In genomic region chr5:14417792-14418765, GRCh38 we compare ENCODE assay signal across 15 cellular contexts.
DNase-seq lines count a peak whose midpoint lies in the region; TF ChIP-seq lines count a peak whose summit lies in the region.
"Had no signal": no experiment of that assay in that cellular context is flagged by ENCODE, and none has a peak within 500 bp of the region (broad histone marks: within the 10 kb centered on the region; RNA-seq: fewer than 3 reads in every experiment).

No MANE protein-coding gene starts in this region.

- intact Hi-C loops in dorsolateral prefrontal cortex (cut with DNase I) (no loop called here), uterus (cut with DNase I; ENCODE audit: low total_unique reads) (no loop called here)

- peaks cover 78% of the 10 kb centered on the region for H3K36me3 ChIP-seq in mesodermal cell (ENCODE audit: control insufficient read depth, insufficient read depth, low read length)
- no peaks in the 10 kb centered on the region for H3K36me3 ChIP-seq in uterus
- peaks cover 75% of the 10 kb centered on the region for H3K36me3 ChIP-seq in suprapubic skin

- 70 to 76% methylated on average over 13 to 17 of the region's 17 CpGs for WGBS in mesodermal cell (ENCODE audit: insufficient coverage in 2 of 2), 2 experiments
- WGBS in suprapubic skin, result 89% methylated on average over 17 of the region's 17 CpGs

- no peak for DNase-seq in T-helper 2 cell treated with Interferon-gamma antibody and Interleukin-4, amounts not matched to agents 5 μg/mL and 100 μg/mL, for 36 hours (ENCODE audit: low spot score)
- no peak for DNase-seq in T-helper 2 cell
- no peak for DNase-seq in dorsolateral prefrontal cortex
- no peak for DNase-seq in uterus
- DNase-seq in NCI-H69 (lab: John Stamatoyannopoulos, UW), result no peak
- DNase-seq in NCI-H748 treated with DMSO at 0.1 percent for 48 hours (lab: John Stamatoyannopoulos, UW), result no peak
- DNase-seq in suprapubic skin (ENCODE audit: low spot score in 2 of 2), result no peak
- DNase-seq: activated CD4-positive, alpha-beta T cell treated with anti-CD3 and anti-CD28 coated beads, Interleukin-2, amount 10 ng/mL, durations not matched to agents 24 days and 14 days; effector memory CD8-positive, alpha-beta T cell; natural killer cell; NCI-H2227 treated with DMSO at 0.1 percent for 48 hours had no signal

- peaks cover 3% of the 10 kb centered on the region for H3K36me3 Mint-ChIP-seq in T-helper 2 cell treated with Interferon-gamma antibody and Interleukin-4, amounts not matched to agents 5 μg/mL and 100 μg/mL, for 36 hours (ENCODE audit: low read depth)
- H3K36me3 Mint-ChIP-seq: activated naive CD8-positive, alpha-beta T cell; natural killer cell had no signal

- no peaks in the 10 kb centered on the region for H3K27me3 Mint-ChIP-seq in T-helper 2 cell treated with Interferon-gamma antibody and Interleukin-4, amounts not matched to agents 5 μg/mL and 100 μg/mL, for 36 hours (ENCODE audit: low read depth)
- H3K27me3 Mint-ChIP-seq: activated CD4-positive, alpha-beta T cell treated with anti-CD3 and anti-CD28 coated beads, Interleukin-2, amount 10 ng/mL, durations not matched to agents 24 days and 14 days; activated naive CD8-positive, alpha-beta T cell; effector memory CD8-positive, alpha-beta T cell had no signal

- no peak for TF ChIP-seq EP300 in suprapubic skin (IDR thresholded peaks at IDR 0.05)

- H3K4me3 ChIP-seq in dorsolateral prefrontal cortex (no peak overlapping the region), mesodermal cell (ENCODE audit: extremely low read depth, insufficient read depth, low read length, poor library complexity, severe bottlenecking) (no peak overlapping the region), uterus (no peak overlapping the region), suprapubic skin (no peak overlapping the region)
- H3K4me3 ChIP-seq: thoracic aorta had no signal

- H3K4me1 ChIP-seq in mesodermal cell (ENCODE audit: control insufficient read depth, insufficient read depth, low read length, poor library complexity, severe bottlenecking) (peaks cover 55% of the 10 kb centered on the region), uterus (no peaks in the 10 kb centered on the region), suprapubic skin (peaks cover 3% of the 10 kb centered on the region)

- TF ChIP-seq CTCF in dorsolateral prefrontal cortex (IDR thresholded peaks at IDR 0.05 in 54 of 56, conservative IDR thresholded peaks at IDR 0.05 in 2 of 56; ENCODE audit: low read depth in 1 of 56, partially characterized antibody in 56 of 56) (no peak), uterus (IDR thresholded peaks at IDR 0.05) (no peak), suprapubic skin (IDR thresholded peaks at IDR 0.05) (no peak)

- no peaks in the 10 kb centered on the region for H3K27me3 ChIP-seq in dorsolateral prefrontal cortex
- H3K27me3 ChIP-seq in uterus, result no peaks in the 10 kb centered on the region
- H3K27me3 ChIP-seq in suprapubic skin, result no peaks in the 10 kb centered on the region

- TF ChIP-seq POLR2A in uterus (IDR thresholded peaks at IDR 0.05) (no peak), suprapubic skin (IDR thresholded peaks at IDR 0.05) (no peak)

- H3K4me1 Mint-ChIP-seq in T-helper 2 cell treated with Interferon-gamma antibody and Interleukin-4, amounts not matched to agents 5 μg/mL and 100 μg/mL, for 36 hours (ENCODE audit: low read depth), result peaks cover 41% of the 10 kb centered on the region
- H3K4me1 Mint-ChIP-seq: natural killer cell had no signal

- H3K27ac Mint-ChIP-seq in T-helper 2 cell treated with Interferon-gamma antibody and Interleukin-4, amounts not matched to agents 5 μg/mL and 100 μg/mL, for 36 hours, result peak overlapping the region; percentile 1
- H3K27ac Mint-ChIP-seq: natural killer cell had no signal

- no peaks in the 10 kb centered on the region for H3K9me3 Mint-ChIP-seq in T-helper 2 cell treated with Interferon-gamma antibody and Interleukin-4, amounts not matched to agents 5 μg/mL and 100 μg/mL, for 36 hours
- H3K9me3 Mint-ChIP-seq: activated CD4-positive, alpha-beta T cell treated with anti-CD3 and anti-CD28 coated beads, Interleukin-2, amount 10 ng/mL, durations not matched to agents 24 days and 14 days; effector memory CD8-positive, alpha-beta T cell; natural killer cell had no signal

- H3K9me3 ChIP-seq in mesodermal cell (ENCODE audit: control insufficient read depth, low read length) (no peaks in the 10 kb centered on the region), uterus (no peaks in the 10 kb centered on the region), suprapubic skin (no peaks in the 10 kb centered on the region)
- H3K9me3 ChIP-seq: thoracic aorta had no signal

- no peak overlapping the region for H3K4me3 Mint-ChIP-seq in T-helper 2 cell treated with Interferon-gamma antibody and Interleukin-4, amounts not matched to agents 5 μg/mL and 100 μg/mL, for 36 hours
- H3K4me3 Mint-ChIP-seq: effector memory CD8-positive, alpha-beta T cell; natural killer cell had no signal

- H3K27ac ChIP-seq in dorsolateral prefrontal cortex, result peak overlapping the region in 52 of 59 donors; percentile 2 to 82 (median 61)
- H3K27ac ChIP-seq in mesodermal cell (ENCODE audit: low read depth, low read length, severe bottlenecking), result peak overlapping the region; percentile 79
- H3K27ac ChIP-seq in uterus, result peak overlapping the region; percentile 47 to 56
- no peak overlapping the region for H3K27ac ChIP-seq in suprapubic skin
- H3K27ac ChIP-seq: 22Rv1, thoracic aorta had no signal
